In the genomic region with DNA sequence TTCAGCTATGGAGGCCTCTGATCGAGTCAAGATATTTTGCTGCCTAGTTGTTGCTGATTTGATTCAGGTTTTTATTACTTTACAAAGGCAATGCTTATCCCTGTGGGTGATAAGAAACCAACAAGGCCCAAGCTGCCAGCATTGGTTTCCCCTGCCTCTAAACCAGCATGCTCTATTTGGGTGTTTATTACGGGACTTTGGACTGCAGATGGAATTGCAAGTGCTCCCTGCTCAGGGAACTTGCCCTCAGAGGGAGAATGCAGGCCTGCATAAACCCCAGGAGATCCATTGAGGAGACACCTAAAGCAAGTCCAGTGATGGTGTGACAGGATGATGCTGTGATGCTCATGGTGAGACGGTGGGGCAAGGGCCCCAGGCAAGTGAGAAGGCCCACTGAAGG, we compare ENCODE assay signal across 23 cellular contexts.
"Had no signal": no experiment of that assay in that cellular context is flagged by ENCODE, and none has a peak within 500 bp of the region (broad histone marks: within the 10 kb centered on the region; RNA-seq: fewer than 3 reads in every experiment).

No MANE protein-coding gene starts in this region.

- H3K4me1 Mint-ChIP-seq: activated B cell treated with CpG ODN at 0.5 μM for 24 hours, naive B cell had no signal

- H3K36me3 Mint-ChIP-seq: activated naive CD8-positive, alpha-beta T cell had no signal

- H3K27me3 Mint-ChIP-seq: activated B cell treated with CpG ODN at 0.5 μM for 24 hours had no signal

- H3K4me3 ChIP-seq: adrenal gland, ascending aorta, left lung, lung, sigmoid colon, spleen, thoracic aorta, upper lobe of right lung had no signal

- H3K9me3 ChIP-seq: adrenal gland had no signal

- ATAC-seq: left lung, upper lobe of right lung had no signal

- H3K27ac Mint-ChIP-seq: activated B cell treated with CpG ODN at 0.5 μM for 24 hours; activated CD4-positive, alpha-beta T cell treated with anti-CD3 and anti-CD28 coated beads for 36 hours; activated naive CD8-positive, alpha-beta T cell; activated T-cell treated with anti-CD3 and anti-CD28 coated beads, Interleukin-2, amount 50 U/mL, for 24 hours; activated T-helper 2 cell treated with anti-CD3 and anti-CD28 coated beads, Interferon-gamma antibody, Interleukin-2, Interleukin-4, amounts not matched to agents 10 μg/mL and 5 μg/mL and 100 μg/mL, durations not matched to agents 14 hours and 24 hours and 36 hours; naive B cell; progenitor cell of endocrine pancreas had no signal

- H3K27me3 ChIP-seq: adrenal gland, ascending aorta, left lung, sigmoid colon, spleen, upper lobe of right lung had no signal

- DNase-seq: activated B cell treated with CpG ODN at 0.5 μM for 24 hours; activated CD4-positive, alpha-beta T cell treated with anti-CD3 and anti-CD28 coated beads for 36 hours; activated CD4-positive, alpha-beta T cell treated with anti-CD3 and anti-CD28 coated beads, Interleukin-2, amount 50 U/mL, for 4 hours; activated CD8-positive, alpha-beta memory T cell treated with anti-CD3 and anti-CD28 coated beads for 24 hours; activated CD8-positive, alpha-beta memory T cell treated with anti-CD3 and anti-CD28 coated beads, Interleukin-2, amount 50 U/mL, for 4 hours; activated naive CD4-positive, alpha-beta T cell; activated T-cell treated with anti-CD3 and anti-CD28 coated beads, Interleukin-2, amount 50 U/mL, for 24 hours; adrenal gland; left lung; naive B cell; sigmoid colon; spleen; stimulated activated CD4-positive, alpha-beta T cell treated with anti-CD3 and anti-CD28 coated beads, Interleukin-4, amount 100 ng/mL, for 1 hour; stimulated activated naive CD4-positive, alpha-beta T cell; T1000; upper lobe of right lung had no signal

- H3K4me1 ChIP-seq: adrenal gland, ascending aorta, left lung, sigmoid colon, spleen, upper lobe of right lung had no signal

- H3K36me3 ChIP-seq: adrenal gland, ascending aorta, left lung, sigmoid colon, spleen, thoracic aorta, upper lobe of right lung had no signal

- H3K4me3 Mint-ChIP-seq: activated B cell treated with CpG ODN at 0.5 μM for 24 hours; activated CD4-positive, alpha-beta T cell treated with anti-CD3 and anti-CD28 coated beads for 36 hours; activated naive CD8-positive, alpha-beta T cell; activated T-cell treated with anti-CD3 and anti-CD28 coated beads, Interleukin-2, amount 50 U/mL, for 24 hours; neural crest cell had no signal

- H3K27ac ChIP-seq: adrenal gland, ascending aorta, left lung, sigmoid colon, spleen, thoracic aorta, upper lobe of right lung had no signal
